8 cellular contexts compared by ENCODE assay signal in genomic region chr11:61507962-61508824, GRCh38. TPM values are rescaled to one million over a fixed set of nuclear protein-coding genes. Genes with fewer than 3 reads are reported as not detected.
DNase-seq lines count a peak whose midpoint lies in the region; ATAC-seq and TF ChIP-seq lines count a peak whose summit lies in the region.

TSS of gene LRRC10B (plus strand) at chr11:61508749. CDS start at chr11:61508999, 250 bp downstream.

- peak in 2 of 3 donors; percentile 11 to 28 for ATAC-seq in natural killer cell

- peaks cover 49% of the 10 kb centered on the region for H3K4me1 ChIP-seq in BLaER1
- H3K4me1 ChIP-seq in tibial artery, result peaks cover 0 to 53% (median 39%) of the 10 kb centered on the region in 4 donors

- DNase-seq in HK-2 (ENCODE audit: unreplicated experiment) (peak; percentile 23), SHP77 treated with DMSO at 0.1 percent for 48 hours (lab: John Stamatoyannopoulos, UW) (peak; percentile 40), natural killer cell (no peak), tibial artery (no peak), OCI-M2 (lab: John Stamatoyannopoulos, UW; ENCODE audit: unreplicated experiment) (no peak), ACHN (no peak)

- H3K36me3 ChIP-seq in BLaER1 (no peaks in the 10 kb centered on the region), tibial artery (no peaks in the 10 kb centered on the region)

- H3K9me3 ChIP-seq in BLaER1, result no peaks in the 10 kb centered on the region
- H3K9me3 ChIP-seq in tibial artery, result no peaks in the 10 kb centered on the region

- in situ Hi-C loops in ACHN (cut with HindIII; ENCODE audit: low pct_ligation_motif_present, low pct_unique_long_range_greater_than_20kb, low sequenced_read_pairs), result no loop called here

- H3K4me3 ChIP-seq in BLaER1 (peak within 1 kb of the TSS; percentile 64), tibial artery (peak within 1 kb of the TSS; percentile 46 to 58)

- peaks cover 19% of the 10 kb centered on the region for H4K20me1 ChIP-seq in BLaER1

- peaks cover 59% of the 10 kb centered on the region for H3K27me3 ChIP-seq in BLaER1
- H3K27me3 ChIP-seq in tibial artery, result peaks cover 0 to 25% of the 10 kb centered on the region in 2 donors

- TF ChIP-seq CTCF in natural killer cell (IDR thresholded peaks at IDR 0.05), result no peak
- no peak for TF ChIP-seq CTCF in tibial artery (IDR thresholded peaks at IDR 0.05)

- no peaks in the 10 kb centered on the region for H3K9me3 Mint-ChIP-seq in dendritic cell treated with granulocyte-macrophage colony-stimulating factor and Interleukin-4, amounts not matched to agents 40 ng/mL and 50 ng/mL, for 4 days
- no peaks in the 10 kb centered on the region for H3K9me3 Mint-ChIP-seq in natural killer cell

- H3K27ac Mint-ChIP-seq in dendritic cell treated with granulocyte-macrophage colony-stimulating factor and Interleukin-4, amounts not matched to agents 40 ng/mL and 50 ng/mL, for 4 days, result peak within 1 kb of the TSS; percentile 53
- no peak within 1 kb of the TSS for H3K27ac Mint-ChIP-seq in natural killer cell

- 0 out of 2 replicates have a peak within 1 kb of the TSS, but pooled peaks have one; percentile 42 for H3K27ac ChIP-seq in BLaER1
- H3K27ac ChIP-seq in tibial artery, result peak within 1 kb of the TSS; percentile 92 to 95

- peaks cover 16% of the 10 kb centered on the region for H3K4me1 Mint-ChIP-seq in dendritic cell treated with granulocyte-macrophage colony-stimulating factor and Interleukin-4, amounts not matched to agents 40 ng/mL and 50 ng/mL, for 4 days (ENCODE audit: low read depth)
- peaks cover 5% of the 10 kb centered on the region in 2 donors for H3K4me1 Mint-ChIP-seq in natural killer cell

- H3K27me3 Mint-ChIP-seq in dendritic cell treated with granulocyte-macrophage colony-stimulating factor and Interleukin-4, amounts not matched to agents 40 ng/mL and 50 ng/mL, for 4 days, result peaks cover 80% of the 10 kb centered on the region
- peaks cover 29 to 37% of the 10 kb centered on the region in 2 donors for H3K27me3 Mint-ChIP-seq in natural killer cell (ENCODE audit: low read depth in 2 of 2)

- H3K4me2 ChIP-seq in BLaER1, result peak within 1 kb of the TSS; percentile 90

- no peaks in the 10 kb centered on the region for H3K36me3 Mint-ChIP-seq in dendritic cell treated with granulocyte-macrophage colony-stimulating factor and Interleukin-4, amounts not matched to agents 40 ng/mL and 50 ng/mL, for 4 days (ENCODE audit: low read depth)
- no peaks in the 10 kb centered on the region for H3K36me3 Mint-ChIP-seq in natural killer cell

- intact Hi-C loops in dendritic cell treated with granulocyte-macrophage colony-stimulating factor and Interleukin-4, amounts not matched to agents 40 ng/mL and 50 ng/mL, for 4 days (cut with micrococcal nuclease), result no loop called here
- intact Hi-C loops in natural killer cell (cut with micrococcal nuclease), result no loop called here
- intact Hi-C loops in tibial artery (cut with DNase I; ENCODE audit: low total_unique reads), result no loop called here

- peak within 1 kb of the TSS; percentile 8; the same call in 1 of the 2 replicates for H3K9ac ChIP-seq in BLaER1

- H3K4me3 Mint-ChIP-seq in dendritic cell treated with granulocyte-macrophage colony-stimulating factor and Interleukin-4, amounts not matched to agents 40 ng/mL and 50 ng/mL, for 4 days, result peak within 1 kb of the TSS; percentile 52
- H3K4me3 Mint-ChIP-seq in natural killer cell, result peak within 1 kb of the TSS; percentile 55

RNA-seq across cellular contexts. Expression of gene LRRC10B, which starts in this region (rescaled TPM):
- not detected for total RNA-seq in natural killer cell

Comparison
In these comparisons a context has a peak if more than half of its experiments do, and no peak if none do; other contexts are left out.
1. Peak in ATAC-seq in natural killer cell; RNA of the gene not detected or under 1 TPM.
2. DNase-seq: peak in HK-2 (single experiment) and SHP77 treated with DMSO at 0.1 percent for 48 hours (single experiment); none in natural killer cell (single experiment), tibial artery (0 of 2), OCI-M2 (single experiment) and ACHN (single experiment).